27 cellular contexts compared by ENCODE assay signal in the genomic region with DNA sequence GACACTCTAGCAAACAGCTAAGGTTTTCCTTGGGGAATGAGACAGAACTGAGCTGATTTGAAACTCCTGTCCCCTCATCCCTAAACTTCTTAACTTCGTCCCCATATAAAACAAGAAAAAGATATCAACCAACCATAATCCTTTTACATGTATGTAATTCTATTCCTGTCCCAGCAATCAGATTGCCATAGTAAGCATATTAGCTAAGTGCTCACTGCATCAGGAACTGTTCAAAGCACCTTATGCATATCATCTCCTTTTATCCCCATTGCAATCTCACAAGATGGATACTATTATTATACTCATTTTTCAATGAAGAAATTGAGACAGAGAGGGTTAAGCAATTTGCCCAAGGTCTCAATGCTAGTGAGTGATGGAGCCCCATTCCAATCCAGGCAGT. TPM values are rescaled to one million over a fixed set of nuclear protein-coding genes. Genes with fewer than 3 reads are reported as not detected.
A peak's percentile ranks its signal among the peaks of the same experiment; 100 is the strongest.
DNase-seq lines count a peak whose midpoint lies in the region; ATAC-seq, FAIRE-seq and TF ChIP-seq lines count a peak whose summit lies in the region.
"Had no signal": no experiment of that assay in that cellular context is flagged by ENCODE, and none has a peak within 500 bp of the region (broad histone marks: within the 10 kb centered on the region; RNA-seq: fewer than 3 reads in every experiment).

No MANE protein-coding gene starts in this region.

- no peaks in the 10 kb centered on the region for H3K9me1 ChIP-seq in keratinocyte (ENCODE audit: control insufficient read depth, extremely low read depth, insufficient read depth, low read length)

- no peak overlapping the region for H3K9ac ChIP-seq in keratinocyte (ENCODE audit: control insufficient read depth, extremely low read depth, insufficient read depth, low read length)

- H3K79me2 ChIP-seq in ACC112 (ENCODE audit: control insufficient read depth, insufficient read depth, low read length, unreplicated experiment): peaks cover 80% of the 10 kb centered on the region
- peaks cover 69% of the 10 kb centered on the region for H3K79me2 ChIP-seq in keratinocyte (ENCODE audit: control insufficient read depth, insufficient read depth, low read length)

- H3K27me3 ChIP-seq in ACC112 (ENCODE audit: insufficient read depth, low read length) (no peaks in the 10 kb centered on the region), keratinocyte (ENCODE audit: control insufficient read depth, extremely low read depth, insufficient read depth, low read length) (no peaks in the 10 kb centered on the region)

- dilution Hi-C loops in keratinocyte (cut with MboI; ENCODE audit: extremely low pct_ligation_motif_present, low sequenced_read_pairs): no loop called here

- H3K4me1 ChIP-seq in ACC112 (ENCODE audit: control insufficient read depth, insufficient read depth, low read length, unreplicated experiment) (peaks cover 17% of the 10 kb centered on the region), keratinocyte (ENCODE audit: control insufficient read depth, extremely low read depth, insufficient read depth, low read length) (peaks cover 25% of the 10 kb centered on the region)
- H3K4me1 ChIP-seq: tibial nerve had no signal

- peaks cover 5% of the 10 kb centered on the region for H3K9me3 Mint-ChIP-seq in HFFc6
- no peaks in the 10 kb centered on the region for H3K9me3 Mint-ChIP-seq in activated T-helper 2 cell treated with anti-CD3 and anti-CD28 coated beads, Interferon-gamma antibody, Interleukin-2, Interleukin-4, amounts not matched to agents 10 μg/mL and 5 μg/mL and 100 μg/mL, durations not matched to agents 14 hours and 24 hours and 36 hours
- H3K9me3 Mint-ChIP-seq: natural killer cell treated with Interleukin-12 subunit alpha and Interleukin-12 subunit beta and Interleukin-15 and Interleukin-18, amount 100 ng/mL, for 72 hours had no signal

- DNase-seq in HFFc6: no peak
- no peak for DNase-seq in activated T-helper 2 cell treated with anti-CD3 and anti-CD28 coated beads, Interferon-gamma antibody, Interleukin-2, Interleukin-4, amounts not matched to agents 10 μg/mL and 5 μg/mL and 100 μg/mL, durations not matched to agents 14 hours and 24 hours and 36 hours (ENCODE audit: low spot score)
- DNase-seq in keratinocyte (ENCODE audit: low read depth, low spot score): no peak
- DNase-seq in ACHN: no peak
- DNase-seq in HTR-8/SVneo (ENCODE audit: insufficient read length, low spot score): no peak
- no peak for DNase-seq in posterior vena cava (ENCODE audit: low spot score)
- DNase-seq: activated CD8-positive, alpha-beta memory T cell treated with anti-CD3 and anti-CD28 coated beads for 24 hours; activated naive CD4-positive, alpha-beta T cell; activated T-cell treated with anti-CD3 and anti-CD28 coated beads, Interleukin-2, amount 50 U/mL, for 1 hour; CD4-positive, alpha-beta memory T cell; DMS153; Kasumi-1; kidney; NCI-H1048; NCI-H187 treated with DMSO at 0.1 percent for 48 hours; NCI-H2227 treated with DMSO at 0.1 percent for 48 hours; SHP77 treated with DMSO at 0.1 percent for 48 hours had no signal

- peak overlapping the region; percentile 52 for H3K4me2 ChIP-seq in keratinocyte (ENCODE audit: control insufficient read depth, extremely low read depth, insufficient read depth, low read depth, low read length)

- peak overlapping the region; percentile 27; the same call in 1 of the 2 replicates for H3K4me3 Mint-ChIP-seq in HFFc6
- no peak overlapping the region for H3K4me3 Mint-ChIP-seq in activated T-helper 2 cell treated with anti-CD3 and anti-CD28 coated beads, Interferon-gamma antibody, Interleukin-2, Interleukin-4, amounts not matched to agents 10 μg/mL and 5 μg/mL and 100 μg/mL, durations not matched to agents 14 hours and 24 hours and 36 hours (ENCODE audit: low read depth)
- H3K4me3 Mint-ChIP-seq: CD4-positive, alpha-beta memory T cell; endodermal cell; natural killer cell treated with Interleukin-12 subunit alpha and Interleukin-12 subunit beta and Interleukin-15 and Interleukin-18, amount 100 ng/mL, for 72 hours had no signal

- H3K27ac Mint-ChIP-seq in HFFc6: peak overlapping the region; percentile 9; the same call in 1 of the 2 replicates
- peak overlapping the region; percentile 21 for H3K27ac Mint-ChIP-seq in activated T-helper 2 cell treated with anti-CD3 and anti-CD28 coated beads, Interferon-gamma antibody, Interleukin-2, Interleukin-4, amounts not matched to agents 10 μg/mL and 5 μg/mL and 100 μg/mL, durations not matched to agents 14 hours and 24 hours and 36 hours
- H3K27ac Mint-ChIP-seq: endodermal cell; natural killer cell treated with Interleukin-12 subunit alpha and Interleukin-12 subunit beta and Interleukin-15 and Interleukin-18, amount 100 ng/mL, for 72 hours had no signal

- peaks cover 48% of the 10 kb centered on the region for H3K4me1 Mint-ChIP-seq in HFFc6 (ENCODE audit: low read depth)
- peaks cover 42% of the 10 kb centered on the region for H3K4me1 Mint-ChIP-seq in activated T-helper 2 cell treated with anti-CD3 and anti-CD28 coated beads, Interferon-gamma antibody, Interleukin-2, Interleukin-4, amounts not matched to agents 10 μg/mL and 5 μg/mL and 100 μg/mL, durations not matched to agents 14 hours and 24 hours and 36 hours (ENCODE audit: low read depth)

- no peak for ATAC-seq in GM21360 (IDR thresholded peaks at IDR 0.05; ENCODE audit: unreplicated experiment)
- ATAC-seq: natural killer cell treated with Interleukin-12 subunit alpha and Interleukin-12 subunit beta and Interleukin-15 and Interleukin-18, amount 100 ng/mL, for 72 hours had no signal

- peak overlapping the region; percentile 32 for H3K27ac ChIP-seq in ACC112 (ENCODE audit: low read depth, low read length)
- H3K27ac ChIP-seq in keratinocyte (ENCODE audit: control insufficient read depth, insufficient read depth, low read length): peak overlapping the region; percentile 3
- H3K27ac ChIP-seq: tibial nerve had no signal

- FAIRE-seq in keratinocyte (lab: Jason Lieb, UNC) (no peak), HTR-8/SVneo (lab: Jason Lieb, UNC) (no peak)
- FAIRE-seq: G401.6, GM18507, kidney had no signal

- TF ChIP-seq CTCF in HFFc6 (IDR thresholded peaks at IDR 0.05) (no peak), keratinocyte (optimal IDR thresholded peaks at IDR 0.05 in 1 of 3, IDR thresholded peaks at IDR 0.05 in 1 of 3, conservative IDR thresholded peaks at IDR 0.05 in 1 of 3; ENCODE audit: extremely low read depth in 1 of 3, insufficient read depth in 2 of 3, low read length in 3 of 3) (no peak)

- H2AFZ ChIP-seq in ACC112 (ENCODE audit: low read length, unreplicated experiment): no peak overlapping the region
- H2AFZ ChIP-seq in keratinocyte (ENCODE audit: control insufficient read depth, low read length): no peak overlapping the region

- no peak overlapping the region for H3K4me3 ChIP-seq in ACC112 (ENCODE audit: low read depth, low read length)
- H3K4me3 ChIP-seq in keratinocyte (ENCODE audit: control insufficient read depth in 2 of 3, extremely low read depth in 1 of 3, insufficient read depth in 2 of 3, low read depth in 1 of 3, low read length in 3 of 3): no peak overlapping the region
- H3K4me3 ChIP-seq: tibial nerve had no signal

- no peaks in the 10 kb centered on the region; the same call in 1 of the 2 replicates for H3K27me3 Mint-ChIP-seq in HFFc6 (ENCODE audit: insufficient read depth)
- no peaks in the 10 kb centered on the region for H3K27me3 Mint-ChIP-seq in activated T-helper 2 cell treated with anti-CD3 and anti-CD28 coated beads, Interferon-gamma antibody, Interleukin-2, Interleukin-4, amounts not matched to agents 10 μg/mL and 5 μg/mL and 100 μg/mL, durations not matched to agents 14 hours and 24 hours and 36 hours (ENCODE audit: low read depth)
- H3K27me3 Mint-ChIP-seq: CD4-positive, alpha-beta memory T cell; natural killer cell treated with Interleukin-12 subunit alpha and Interleukin-12 subunit beta and Interleukin-15 and Interleukin-18, amount 100 ng/mL, for 72 hours had no signal

- in situ Hi-C loops in ACHN (cut with HindIII; ENCODE audit: low pct_ligation_motif_present, low pct_unique_long_range_greater_than_20kb, low sequenced_read_pairs): no loop called here

- peaks cover 7% of the 10 kb centered on the region for H3K36me3 ChIP-seq in ACC112 (ENCODE audit: insufficient read depth, low read length)
- H3K36me3 ChIP-seq in keratinocyte (ENCODE audit: control insufficient read depth in 2 of 2, extremely low read depth in 1 of 2, insufficient read depth in 2 of 2, low read length in 2 of 2): no peaks in the 10 kb centered on the region
- H3K36me3 ChIP-seq: tibial nerve had no signal

- H3K36me3 Mint-ChIP-seq in HFFc6 (ENCODE audit: low read depth): peaks cover 31% of the 10 kb centered on the region
- peaks cover 51% of the 10 kb centered on the region for H3K36me3 Mint-ChIP-seq in activated T-helper 2 cell treated with anti-CD3 and anti-CD28 coated beads, Interferon-gamma antibody, Interleukin-2, Interleukin-4, amounts not matched to agents 10 μg/mL and 5 μg/mL and 100 μg/mL, durations not matched to agents 14 hours and 24 hours and 36 hours (ENCODE audit: low read depth)
- H3K36me3 Mint-ChIP-seq: CD4-positive, alpha-beta memory T cell; natural killer cell treated with Interleukin-12 subunit alpha and Interleukin-12 subunit beta and Interleukin-15 and Interleukin-18, amount 100 ng/mL, for 72 hours had no signal

- H4K20me1 ChIP-seq in keratinocyte (ENCODE audit: control insufficient read depth, extremely low read depth, insufficient read depth, low read length): no peaks in the 10 kb centered on the region

- H3K9me3 ChIP-seq in keratinocyte (ENCODE audit: control insufficient read depth, low read depth, low read length): no peaks in the 10 kb centered on the region

- intact Hi-C loops in activated T-helper 2 cell treated with anti-CD3 and anti-CD28 coated beads, Interferon-gamma antibody, Interleukin-2, Interleukin-4, amounts not matched to agents 10 μg/mL and 5 μg/mL and 100 μg/mL, durations not matched to agents 14 hours and 24 hours and 36 hours (cut with micrococcal nuclease): no loop called here
- intact Hi-C loops in posterior vena cava (cut with DNase I): no loop called here

RNA-seq across cellular contexts. Expression of a gene that starts 6.8 kb away (rescaled TPM):
- total RNA-seq in HFFc6 (2021; fragmentation: NEBNext Ultra II Directional; extraction: Animal tissue kit (Norgen Biotek cat#: 25700)): 10 to 100 TPM; 11.4 to 25.6 (median 24.1) TPM
- total RNA-seq in activated T-helper 2 cell treated with anti-CD3 and anti-CD28 coated beads, Interferon-gamma antibody, Interleukin-2, Interleukin-4, amounts not matched to agents 10 μg/mL and 5 μg/mL and 100 μg/mL, durations not matched to agents 14 hours and 24 hours and 36 hours: 46.7 and 47.1 TPM in 2 replicates
- polyA plus RNA-seq in keratinocyte: 0.99 to 8.1 TPM (median 5.1 TPM) in 3 replicates
- not detected for polyA plus RNA-seq in keratinocyte (2011; ENCODE audit: low read depth)
- polyA plus RNA-seq in keratinocyte (2011; cell fraction: cytosol; rRNA removed): 1.2 and 1.5 TPM in 2 replicates
- polyA plus RNA-seq in keratinocyte (2011; cell fraction: nucleus; rRNA removed): 3.2 and 4.2 TPM in 2 replicates
- 6.3 TPM in 1 of 2 replicates, not detected in the other for polyA plus RNA-seq in keratinocyte (2012; ENCODE audit: low replicate concordance)
- polyA minus RNA-seq in keratinocyte: 0.66 to 17.6 TPM (median 6.4 TPM) in 3 replicates
- 2.7 TPM for polyA minus RNA-seq in keratinocyte (2011; cell fraction: cytosol; rRNA and poly(A)+ RNA removed)
- 1.1 and 2.2 TPM in 2 replicates for polyA minus RNA-seq in keratinocyte (2011; cell fraction: nucleus; rRNA and poly(A)+ RNA removed)
- total RNA-seq in posterior vena cava: under 1 TPM; 0.10 to 0.65 TPM
- total RNA-seq: CD4-positive, alpha-beta memory T cell had no signal
- polyA plus RNA-seq: CD4-positive, alpha-beta memory T cell had no signal

RNA-seq across cellular contexts. Expression of a gene that starts 25.5 kb away (rescaled TPM):
- not detected for total RNA-seq in HFFc6 (2021; fragmentation: NEBNext Ultra II Directional; extraction: Animal tissue kit (Norgen Biotek cat#: 25700))
- total RNA-seq in activated T-helper 2 cell treated with anti-CD3 and anti-CD28 coated beads, Interferon-gamma antibody, Interleukin-2, Interleukin-4, amounts not matched to agents 10 μg/mL and 5 μg/mL and 100 μg/mL, durations not matched to agents 14 hours and 24 hours and 36 hours: 0.34 TPM in 1 of 2 replicates, not detected in the other
- polyA plus RNA-seq in keratinocyte: 0.14 to 0.32 TPM in 2 of 3 replicates, not detected in the other
- not detected for polyA plus RNA-seq in keratinocyte (2011; ENCODE audit: low read depth)
- 0.05 and 0.06 TPM in 2 replicates for polyA plus RNA-seq in keratinocyte (2011; cell fraction: cytosol; rRNA removed)
- polyA plus RNA-seq in keratinocyte (2011; cell fraction: nucleus; rRNA removed): 0.05 and 0.15 TPM in 2 replicates
- polyA plus RNA-seq in keratinocyte (2012; ENCODE audit: low replicate concordance): 0.11 and 0.35 TPM in 2 replicates
- polyA minus RNA-seq in keratinocyte: not detected in 3 replicates
- polyA minus RNA-seq in keratinocyte (2011; cell fraction: cytosol; rRNA and poly(A)+ RNA removed): not detected
- polyA minus RNA-seq in keratinocyte (2011; cell fraction: nucleus; rRNA and poly(A)+ RNA removed): not detected in 2 replicates
- 1 to 10 TPM in 1 of 2 donors, under 1 TPM in 1; 0.51 to 1.7 TPM for total RNA-seq in posterior vena cava
- total RNA-seq: CD4-positive, alpha-beta memory T cell; glomerular endothelial cell; natural killer cell treated with Interleukin-12 subunit alpha and Interleukin-12 subunit beta and Interleukin-15 and Interleukin-18, amount 100 ng/mL, for 72 hours; OCI-LY7 had no signal

RNA-seq across cellular contexts. Expression of a gene that starts 27.3 kb away (rescaled TPM):
- under 1 TPM in 5 of 6 experiments, not detected in 1; 0.19 to 0.36 (median 0.25) TPM for total RNA-seq in HFFc6 (2021; fragmentation: NEBNext Ultra II Directional; extraction: Animal tissue kit (Norgen Biotek cat#: 25700))
- 0.41 and 0.48 TPM in 2 replicates for total RNA-seq in activated T-helper 2 cell treated with anti-CD3 and anti-CD28 coated beads, Interferon-gamma antibody, Interleukin-2, Interleukin-4, amounts not matched to agents 10 μg/mL and 5 μg/mL and 100 μg/mL, durations not matched to agents 14 hours and 24 hours and 36 hours
- 0.04 to 0.15 TPM in 2 of 3 replicates, not detected in the other for polyA plus RNA-seq in keratinocyte
- polyA plus RNA-seq in keratinocyte (2011; ENCODE audit: low read depth): not detected
- polyA plus RNA-seq in keratinocyte (2011; cell fraction: cytosol; rRNA removed): not detected in 2 replicates
- not detected in 2 replicates for polyA plus RNA-seq in keratinocyte (2011; cell fraction: nucleus; rRNA removed)
- polyA plus RNA-seq in keratinocyte (2012; ENCODE audit: low replicate concordance): 0.25 TPM in 1 of 2 replicates, not detected in the other
- polyA minus RNA-seq in keratinocyte: 0.49 TPM in 1 of 3 replicates, not detected in the others
- not detected for polyA minus RNA-seq in keratinocyte (2011; cell fraction: cytosol; rRNA and poly(A)+ RNA removed)
- polyA minus RNA-seq in keratinocyte (2011; cell fraction: nucleus; rRNA and poly(A)+ RNA removed): not detected in 2 replicates
- under 1 TPM; 0.19 to 0.42 TPM for total RNA-seq in posterior vena cava
- total RNA-seq: CD4-positive, alpha-beta memory T cell; mononuclear cell; natural killer cell treated with Interleukin-12 subunit alpha and Interleukin-12 subunit beta and Interleukin-15 and Interleukin-18, amount 100 ng/mL, for 72 hours; OCI-LY7 had no signal
- polyA plus RNA-seq: CD4-positive, alpha-beta memory T cell had no signal

RNA-seq across cellular contexts. Expression of a gene that starts 41.5 kb away (rescaled TPM):
- total RNA-seq in HFFc6 (2021; fragmentation: NEBNext Ultra II Directional; extraction: Animal tissue kit (Norgen Biotek cat#: 25700)): 100 to 1,000 TPM; 117 to 129 (median 122) TPM
- 194 and 215 TPM in 2 replicates for total RNA-seq in activated T-helper 2 cell treated with anti-CD3 and anti-CD28 coated beads, Interferon-gamma antibody, Interleukin-2, Interleukin-4, amounts not matched to agents 10 μg/mL and 5 μg/mL and 100 μg/mL, durations not matched to agents 14 hours and 24 hours and 36 hours
- 91.5 to 160 TPM (median 153 TPM) in 3 replicates for polyA plus RNA-seq in keratinocyte
- polyA plus RNA-seq in keratinocyte (2011; ENCODE audit: low read depth): 103 TPM
- polyA plus RNA-seq in keratinocyte (2011; cell fraction: cytosol; rRNA removed): 76.2 and 96.0 TPM in 2 replicates
- polyA plus RNA-seq in keratinocyte (2011; cell fraction: nucleus; rRNA removed): 131 and 154 TPM in 2 replicates
- polyA plus RNA-seq in keratinocyte (2012; ENCODE audit: low replicate concordance): 43.3 and 123 TPM in 2 replicates
- polyA minus RNA-seq in keratinocyte: 182 to 299 TPM (median 222 TPM) in 3 replicates
- 67.1 TPM for polyA minus RNA-seq in keratinocyte (2011; cell fraction: cytosol; rRNA and poly(A)+ RNA removed)
- polyA minus RNA-seq in keratinocyte (2011; cell fraction: nucleus; rRNA and poly(A)+ RNA removed): 105 and 174 TPM in 2 replicates
- total RNA-seq in posterior vena cava: 10 to 100 TPM; 65.2 to 71.9 TPM

Comparison
In these comparisons a context has a peak if more than half of its experiments do, and no peak if none do; other contexts are left out.
1. RNA of a gene that starts 6.8 kb away (total RNA-seq): 46.7 to 47.1 TPM in activated T-helper 2 cell treated with anti-CD3 and anti-CD28 coated beads, Interferon-gamma antibody, Interleukin-2, Interleukin-4, amounts not matched to agents 10 μg/mL and 5 μg/mL and 100 μg/mL, durations not matched to agents 14 hours and 24 hours and 36 hours and 11.4 to 25.6 TPM in HFFc6; 0.10 to 0.65 TPM in posterior vena cava; every median in the first group is over 4 times any median in the second.